ENCODE assay signal across 27 cellular contexts in genomic region chr2:16890081-16890480, GRCh38.
DNase-seq lines count a peak whose midpoint lies in the region; ATAC-seq and TF ChIP-seq lines count a peak whose summit lies in the region.
"Had no signal": no experiment of that assay in that cellular context is flagged by ENCODE, and none has a peak within 500 bp of the region (broad histone marks: within the 10 kb centered on the region; RNA-seq: fewer than 3 reads in every experiment).

No MANE protein-coding gene starts in this region.

- no peaks in the 10 kb centered on the region for H3K36me3 Mint-ChIP-seq in activated CD4-positive, alpha-beta T cell treated with anti-CD3 and anti-CD28 coated beads, Interleukin-2, amount 10 ng/mL, durations not matched to agents 24 days and 14 days (ENCODE audit: low read depth)
- H3K36me3 Mint-ChIP-seq: activated naive CD4-positive, alpha-beta T cell treated with anti-CD3 and anti-CD28 coated beads, Interleukin-2, amount 50 U/mL, for 24 hours; CD4-positive, alpha-beta memory T cell had no signal

- ATAC-seq in foreskin keratinocyte (no peak), psoas muscle (no peak), GM21447 (IDR thresholded peaks at IDR 0.05; ENCODE audit: unreplicated experiment) (no peak)
- ATAC-seq: stimulated activated naive CD8-positive, alpha-beta T cell treated with anti-CD3 and anti-CD28 coated beads, Interleukin-15, Interleukin-2, amounts not matched to agents 100 U/mL and 50 U/mL, for 24 hours had no signal

- no peak overlapping the region for H3K27ac Mint-ChIP-seq in activated CD4-positive, alpha-beta T cell treated with anti-CD3 and anti-CD28 coated beads, Interleukin-2, amount 10 ng/mL, durations not matched to agents 24 days and 14 days
- H3K27ac Mint-ChIP-seq: activated CD4-positive, alpha-beta T cell treated with anti-CD3 and anti-CD28 coated beads, Interleukin-2, amount 10 ng/mL, durations not matched to agents 7 days and 5 days; activated naive CD4-positive, alpha-beta T cell treated with anti-CD3 and anti-CD28 coated beads, Interleukin-2, amount 50 U/mL, for 24 hours; CD4-positive, alpha-beta memory T cell; T-helper 1 cell treated with Interleukin-12 subunit alpha and Interleukin-12 subunit beta and Interleukin-4 antibody, amounts not matched to agents 30 μg/mL and 1 μg/mL, for 36 hours had no signal

- H3K18ac ChIP-seq in mesendoderm (ENCODE audit: low read length): no peak overlapping the region

- no peak overlapping the region for H4K8ac ChIP-seq in mesendoderm (ENCODE audit: low read depth, low read length)

- no peak overlapping the region for H3K27ac ChIP-seq in foreskin keratinocyte
- H3K27ac ChIP-seq in mesendoderm (ENCODE audit: low read depth, low read length): no peak overlapping the region
- H3K27ac ChIP-seq in psoas muscle: no peak overlapping the region
- H3K27ac ChIP-seq: 22Rv1, ascending aorta, epithelial cell of prostate, SJSA1 had no signal

- no peak overlapping the region for H3K9ac ChIP-seq in mesendoderm (ENCODE audit: low read length)

- no peaks in the 10 kb centered on the region for H3K27me3 ChIP-seq in foreskin keratinocyte
- H3K27me3 ChIP-seq in mesendoderm (ENCODE audit: insufficient read depth, low read length, poor library complexity): no peaks in the 10 kb centered on the region
- no peaks in the 10 kb centered on the region for H3K27me3 ChIP-seq in psoas muscle (ENCODE audit: insufficient read depth in 3 of 3, low read length in 2 of 3)
- H3K27me3 ChIP-seq: ascending aorta, SJSA1 had no signal

- H3K4ac ChIP-seq in mesendoderm (ENCODE audit: low read depth, low read length): no peak overlapping the region

- H2BK15ac ChIP-seq in mesendoderm (replicated peaks; ENCODE audit: low read depth): no peak overlapping the region

- no peak overlapping the region for H3K56ac ChIP-seq in mesendoderm (ENCODE audit: low read length)

- intact Hi-C loops in activated CD4-positive, alpha-beta T cell treated with anti-CD3 and anti-CD28 coated beads, Interleukin-2, amount 10 ng/mL, durations not matched to agents 24 days and 14 days (cut with micrococcal nuclease): no loop called here
- intact Hi-C loops in psoas muscle (cut with DNase I): no loop called here

- no peak overlapping the region for H3K4me2 ChIP-seq in mesendoderm (ENCODE audit: low read length)

- H3K4me1 Mint-ChIP-seq in activated CD4-positive, alpha-beta T cell treated with anti-CD3 and anti-CD28 coated beads, Interleukin-2, amount 10 ng/mL, durations not matched to agents 24 days and 14 days: no peaks in the 10 kb centered on the region
- H3K4me1 Mint-ChIP-seq: activated CD4-positive, alpha-beta T cell treated with anti-CD3 and anti-CD28 coated beads, Interleukin-2, amount 10 ng/mL, durations not matched to agents 7 days and 5 days; activated naive CD4-positive, alpha-beta T cell treated with anti-CD3 and anti-CD28 coated beads, Interleukin-2, amount 50 U/mL, for 24 hours; CD4-positive, alpha-beta memory T cell had no signal

- no peak overlapping the region for H3K23ac ChIP-seq in mesendoderm (ENCODE audit: low read length)

- no peak overlapping the region for H3K4me3 ChIP-seq in mesendoderm (ENCODE audit: low read length)
- H3K4me3 ChIP-seq in psoas muscle: no peak overlapping the region
- H3K4me3 ChIP-seq: ascending aorta, SJSA1 had no signal

- no CpG with 5 or more reads among the region's 4 CpGs for WGBS in mesendoderm (ENCODE audit: extremely low coverage, insufficient coverage, low lambda C conversion rate)
- 51 to 58% (median 58%) methylated on average over 4 of the region's 4 CpGs for WGBS in psoas muscle, 3 donors

- no peak overlapping the region for H3K4me3 Mint-ChIP-seq in activated CD4-positive, alpha-beta T cell treated with anti-CD3 and anti-CD28 coated beads, Interleukin-2, amount 10 ng/mL, durations not matched to agents 24 days and 14 days
- H3K4me3 Mint-ChIP-seq: activated CD4-positive, alpha-beta T cell treated with anti-CD3 and anti-CD28 coated beads, Interleukin-2, amount 10 ng/mL, durations not matched to agents 7 days and 5 days; activated naive CD4-positive, alpha-beta T cell treated with anti-CD3 and anti-CD28 coated beads, Interleukin-2, amount 50 U/mL, for 24 hours; CD4-positive, alpha-beta memory T cell; T-helper 1 cell treated with Interleukin-12 subunit alpha and Interleukin-12 subunit beta and Interleukin-4 antibody, amounts not matched to agents 30 μg/mL and 1 μg/mL, for 36 hours had no signal

- no peaks in the 10 kb centered on the region for H3K9me3 Mint-ChIP-seq in activated CD4-positive, alpha-beta T cell treated with anti-CD3 and anti-CD28 coated beads, Interleukin-2, amount 10 ng/mL, durations not matched to agents 24 days and 14 days
- H3K9me3 Mint-ChIP-seq: activated CD4-positive, alpha-beta T cell treated with anti-CD3 and anti-CD28 coated beads, Interleukin-2, amount 10 ng/mL, durations not matched to agents 7 days and 5 days; activated naive CD4-positive, alpha-beta T cell treated with anti-CD3 and anti-CD28 coated beads, Interleukin-2, amount 50 U/mL, for 24 hours; T-helper 1 cell treated with Interleukin-12 subunit alpha and Interleukin-12 subunit beta and Interleukin-4 antibody, amounts not matched to agents 30 μg/mL and 1 μg/mL, for 36 hours had no signal

- H3K79me2 ChIP-seq in mesendoderm (ENCODE audit: control insufficient read depth, insufficient read depth, low read length): no peaks in the 10 kb centered on the region

- TF ChIP-seq CTCF in foreskin keratinocyte (conservative IDR thresholded peaks at IDR 0.05) (peak; percentile 32), psoas muscle (IDR thresholded peaks at IDR 0.05) (no peak)

- H3K27me3 Mint-ChIP-seq in activated CD4-positive, alpha-beta T cell treated with anti-CD3 and anti-CD28 coated beads, Interleukin-2, amount 10 ng/mL, durations not matched to agents 24 days and 14 days: no peaks in the 10 kb centered on the region
- H3K27me3 Mint-ChIP-seq: activated CD4-positive, alpha-beta T cell treated with anti-CD3 and anti-CD28 coated beads, Interleukin-2, amount 10 ng/mL, durations not matched to agents 7 days and 5 days; activated naive CD4-positive, alpha-beta T cell treated with anti-CD3 and anti-CD28 coated beads, Interleukin-2, amount 50 U/mL, for 24 hours; CD4-positive, alpha-beta memory T cell had no signal

- no peaks in the 10 kb centered on the region for H3K9me3 ChIP-seq in psoas muscle
- H3K9me3 ChIP-seq: ascending aorta, SJSA1 had no signal

- peak; percentile 9 for DNase-seq in DMS53 (lab: John Stamatoyannopoulos, UW)
- DNase-seq in DMS53 treated with DMSO at 0.1 percent for 48 hours (lab: John Stamatoyannopoulos, UW; ENCODE audit: unreplicated experiment): no peak
- peak; percentile 24 for DNase-seq in NCI-H69 (lab: John Stamatoyannopoulos, UW)
- no peak for DNase-seq in foreskin keratinocyte
- peak; percentile 62 for DNase-seq in mesendoderm
- no peak for DNase-seq in activated CD4-positive, alpha-beta T cell treated with anti-CD3 and anti-CD28 coated beads, Interleukin-2, amount 10 ng/mL, durations not matched to agents 24 days and 14 days
- DNase-seq in psoas muscle: no peak
- DNase-seq: activated CD4-positive, alpha-beta T cell treated with anti-CD3 and anti-CD28 coated beads, Interleukin-2, amount 10 ng/mL, durations not matched to agents 7 days and 5 days; CD4-positive, alpha-beta memory T cell; central memory CD4-positive, alpha-beta T cell; DMS79 treated with DMSO at 0.1 percent for 48 hours; foreskin fibroblast; hippocampal formation; Kasumi-1; mammary epithelial cell; NCI-H1436; NCI-H774; occipital lobe; stimulated activated CD4-positive, alpha-beta T cell treated with anti-CD3 and anti-CD28 coated beads, Interleukin-2, amount 100 ng/mL, for 48 hours; stimulated activated naive CD8-positive, alpha-beta T cell treated with anti-CD3 and anti-CD28 coated beads, Interleukin-15, Interleukin-2, amounts not matched to agents 100 U/mL and 50 U/mL, for 24 hours had no signal

- no peaks in the 10 kb centered on the region for H3K79me1 ChIP-seq in mesendoderm (ENCODE audit: low read length)

- H4K5ac ChIP-seq in mesendoderm (ENCODE audit: low read length): no peak overlapping the region

- H3K36me3 ChIP-seq in mesendoderm (ENCODE audit: control insufficient read depth, insufficient read depth, low read length) (no peaks in the 10 kb centered on the region), psoas muscle (ENCODE audit: insufficient read depth in 1 of 2, low read depth in 1 of 2) (no peaks in the 10 kb centered on the region)
- H3K36me3 ChIP-seq: ascending aorta, SJSA1 had no signal

- H3K4me1 ChIP-seq in foreskin keratinocyte: no peaks in the 10 kb centered on the region
- no peaks in the 10 kb centered on the region for H3K4me1 ChIP-seq in mesendoderm (ENCODE audit: control insufficient read depth, low read depth, low read length)
- H3K4me1 ChIP-seq in psoas muscle: no peaks in the 10 kb centered on the region
- H3K4me1 ChIP-seq: ascending aorta, SJSA1 had no signal

- no peak overlapping the region for H2BK5ac ChIP-seq in mesendoderm (ENCODE audit: low read length)

- no peak overlapping the region for H2AK5ac ChIP-seq in mesendoderm (ENCODE audit: low read length)

- no peak overlapping the region for H2BK120ac ChIP-seq in mesendoderm (ENCODE audit: low read depth, low read length)

Comparison
In these comparisons a context has a peak if more than half of its experiments do, and no peak if none do; other contexts are left out.
1. DNase-seq: peak in DMS53 (single experiment), NCI-H69 (single experiment) and mesendoderm (single experiment); none in DMS53 treated with DMSO at 0.1 percent for 48 hours (single experiment), foreskin keratinocyte (0 of 2), activated CD4-positive, alpha-beta T cell treated with anti-CD3 and anti-CD28 coated beads, Interleukin-2, amount 10 ng/mL, durations not matched to agents 24 days and 14 days (single experiment) and psoas muscle (0 of 2).